In genomic region chr9:37029776-37030590, GRCh38 we compare ENCODE assay signal across 14 cellular contexts. TPM values are rescaled to one million over a fixed set of nuclear protein-coding genes. Genes with fewer than 3 reads are reported as not detected.
DNase-seq lines count a peak whose midpoint lies in the region; ATAC-seq and TF ChIP-seq lines count a peak whose summit lies in the region.
"Had no signal": no experiment of that assay in that cellular context is flagged by ENCODE, and none has a peak within 500 bp of the region (broad histone marks: within the 10 kb centered on the region; RNA-seq: fewer than 3 reads in every experiment).

No MANE protein-coding gene starts in this region.

- no peaks in the 10 kb centered on the region for H3K36me3 ChIP-seq in CD4-positive, alpha-beta memory T cell (ENCODE audit: insufficient read depth, low read length)

- intact Hi-C loops in CD4-positive, alpha-beta memory T cell (cut with micrococcal nuclease): loop anchor here (2.0 kb wide), 1 partner anchor 49 kb away; no protein-coding TSS in a partner anchor
- intact Hi-C loops in activated CD8-positive, alpha-beta T cell treated with anti-CD3 and anti-CD28 coated beads for 36 hours (cut with micrococcal nuclease): loop anchor here (10.0 kb wide), 1 partner anchor 285 kb away; no protein-coding TSS in a partner anchor
- intact Hi-C loops in activated CD4-positive, alpha-beta T cell treated with anti-CD3 and anti-CD28 coated beads, Interleukin-2, amount 10 ng/mL, durations not matched to agents 24 days and 14 days (cut with micrococcal nuclease): loop anchor here (10.0 kb wide), 1 partner anchor 275 kb away; no protein-coding TSS in a partner anchor

- H3K27me3 ChIP-seq in CD4-positive, alpha-beta memory T cell (ENCODE audit: insufficient read depth, low read length): peaks cover 87% of the 10 kb centered on the region

- ATAC-seq in GM19395 (IDR thresholded peaks at IDR 0.05; ENCODE audit: unreplicated experiment) (peak; percentile 4), memory B cell (ENCODE audit: low read depth) (no peak), HG02970 (IDR thresholded peaks at IDR 0.05; ENCODE audit: low FRiP score, unreplicated experiment) (no peak), HG03175 (IDR thresholded peaks at IDR 0.05; ENCODE audit: unreplicated experiment) (no peak)
- no peak for ATAC-seq in activated CD8-positive, alpha-beta T cell treated with anti-CD3 and anti-CD28 coated beads for 36 hours

- peaks cover 70% of the 10 kb centered on the region for H3K4me1 ChIP-seq in CD4-positive, alpha-beta memory T cell (ENCODE audit: insufficient read depth, low read length)

- peaks cover 58 to 69% of the 10 kb centered on the region in 2 donors for H3K27me3 Mint-ChIP-seq in CD4-positive, alpha-beta memory T cell
- peaks cover 84% of the 10 kb centered on the region for H3K27me3 Mint-ChIP-seq in activated CD8-positive, alpha-beta T cell treated with anti-CD3 and anti-CD28 coated beads for 36 hours
- H3K27me3 Mint-ChIP-seq in memory B cell: no peaks in the 10 kb centered on the region
- H3K27me3 Mint-ChIP-seq in activated CD4-positive, alpha-beta T cell treated with anti-CD3 and anti-CD28 coated beads, Interleukin-2, amount 10 ng/mL, durations not matched to agents 24 days and 14 days: peaks cover 84% of the 10 kb centered on the region

- peak overlapping the region in 7 of 8 donors; percentile 38 to 74 (median 61) for H3K4me3 Mint-ChIP-seq in CD4-positive, alpha-beta memory T cell
- peak overlapping the region; percentile 24 for H3K4me3 Mint-ChIP-seq in activated CD8-positive, alpha-beta T cell treated with anti-CD3 and anti-CD28 coated beads for 36 hours
- H3K4me3 Mint-ChIP-seq in memory B cell: peak overlapping the region; percentile 97
- H3K4me3 Mint-ChIP-seq in activated CD4-positive, alpha-beta T cell treated with anti-CD3 and anti-CD28 coated beads, Interleukin-2, amount 10 ng/mL, durations not matched to agents 24 days and 14 days: no peak overlapping the region

- H3K27ac Mint-ChIP-seq in CD4-positive, alpha-beta memory T cell: peak overlapping the region in 1 of 7 donors; percentile 66
- no peak overlapping the region for H3K27ac Mint-ChIP-seq in activated CD8-positive, alpha-beta T cell treated with anti-CD3 and anti-CD28 coated beads for 36 hours
- H3K27ac Mint-ChIP-seq in memory B cell: peak overlapping the region; percentile 85
- no peak overlapping the region for H3K27ac Mint-ChIP-seq in activated CD4-positive, alpha-beta T cell treated with anti-CD3 and anti-CD28 coated beads, Interleukin-2, amount 10 ng/mL, durations not matched to agents 24 days and 14 days

- TF ChIP-seq CTCF in activated CD8-positive, alpha-beta T cell treated with anti-CD3 and anti-CD28 coated beads for 36 hours (IDR thresholded peaks at IDR 0.05): no peak

- peak overlapping the region in 1 of 2 donors; percentile 14 for H3K4me3 ChIP-seq in CD4-positive, alpha-beta memory T cell (ENCODE audit: low read length in 2 of 2)

- peaks cover 23 to 66% (median 38%) of the 10 kb centered on the region in 4 donors for H3K4me1 Mint-ChIP-seq in CD4-positive, alpha-beta memory T cell
- peaks cover 42% of the 10 kb centered on the region for H3K4me1 Mint-ChIP-seq in activated CD8-positive, alpha-beta T cell treated with anti-CD3 and anti-CD28 coated beads for 36 hours (ENCODE audit: low read depth)
- peaks cover 39% of the 10 kb centered on the region for H3K4me1 Mint-ChIP-seq in memory B cell
- peaks cover 17% of the 10 kb centered on the region for H3K4me1 Mint-ChIP-seq in activated CD4-positive, alpha-beta T cell treated with anti-CD3 and anti-CD28 coated beads, Interleukin-2, amount 10 ng/mL, durations not matched to agents 24 days and 14 days

- no peaks in the 10 kb centered on the region for H3K9me3 ChIP-seq in CD4-positive, alpha-beta memory T cell (ENCODE audit: control insufficient read depth in 1 of 2, low read length in 2 of 2)

- H3K27ac ChIP-seq in CD4-positive, alpha-beta memory T cell (ENCODE audit: low read depth, low read length): no peak overlapping the region
- H3K27ac ChIP-seq: KMS-11 had no signal

- POLR2A ChIA-PET in CD4-positive, alpha-beta memory T cell (lab: Charles Lee; ENCODE audit: partially characterized antibody): no interaction called here
- POLR2A ChIA-PET in activated CD8-positive, alpha-beta T cell treated with anti-CD3 and anti-CD28 coated beads for 36 hours (lab: Charles Lee): interaction anchor here (0.7 kb wide), 1 partner anchor 154 kb away, joined by 4 read pairs; no protein-coding TSS in a partner anchor

- H3K36me3 Mint-ChIP-seq in CD4-positive, alpha-beta memory T cell: no peaks in the 10 kb centered on the region
- peaks cover 2% of the 10 kb centered on the region for H3K36me3 Mint-ChIP-seq in activated CD8-positive, alpha-beta T cell treated with anti-CD3 and anti-CD28 coated beads for 36 hours (ENCODE audit: low read depth)
- peaks cover 6% of the 10 kb centered on the region for H3K36me3 Mint-ChIP-seq in memory B cell
- H3K36me3 Mint-ChIP-seq in activated CD4-positive, alpha-beta T cell treated with anti-CD3 and anti-CD28 coated beads, Interleukin-2, amount 10 ng/mL, durations not matched to agents 24 days and 14 days (ENCODE audit: low read depth): peaks cover 1% of the 10 kb centered on the region

- CTCF ChIA-PET in CD4-positive, alpha-beta memory T cell (lab: Charles Lee; ENCODE audit: partially characterized antibody): no interaction called here
- CTCF ChIA-PET in activated CD8-positive, alpha-beta T cell treated with anti-CD3 and anti-CD28 coated beads for 36 hours (lab: Charles Lee): no interaction called here

- peak in 1 of 5 donors; percentile 10 for DNase-seq in CD4-positive, alpha-beta memory T cell
- DNase-seq in activated CD8-positive, alpha-beta T cell treated with anti-CD3 and anti-CD28 coated beads for 36 hours: peak; percentile 41
- no peak for DNase-seq in memory B cell (ENCODE audit: low spot score in 2 of 2)
- no peak for DNase-seq in SW480 (ENCODE audit: low spot score)
- DNase-seq in activated CD4-positive, alpha-beta T cell treated with anti-CD3 and anti-CD28 coated beads, Interleukin-2, amount 10 ng/mL, durations not matched to agents 24 days and 14 days: no peak
- DNase-seq: Calu3; NCI-H2227 treated with DMSO at 0.1 percent for 48 hours; stimulated activated CD4-positive, alpha-beta T cell treated with anti-CD3 and anti-CD28 coated beads, Interleukin-4, amount 100 ng/mL, for 4 hours had no signal

- no peaks in the 10 kb centered on the region for H3K9me3 Mint-ChIP-seq in CD4-positive, alpha-beta memory T cell
- H3K9me3 Mint-ChIP-seq in activated CD8-positive, alpha-beta T cell treated with anti-CD3 and anti-CD28 coated beads for 36 hours: no peaks in the 10 kb centered on the region
- no peaks in the 10 kb centered on the region for H3K9me3 Mint-ChIP-seq in memory B cell
- peaks cover 5% of the 10 kb centered on the region for H3K9me3 Mint-ChIP-seq in activated CD4-positive, alpha-beta T cell treated with anti-CD3 and anti-CD28 coated beads, Interleukin-2, amount 10 ng/mL, durations not matched to agents 24 days and 14 days

RNA-seq across cellular contexts. Expression of gene PAX5, which starts 4.1 kb away (rescaled TPM):
- total RNA-seq in CD4-positive, alpha-beta memory T cell: not detected
- polyA plus RNA-seq in CD4-positive, alpha-beta memory T cell: under 1 TPM in 1 of 2 donors, not detected in 1; 0.32 TPM
- 1 to 10 TPM in 1 of 2 experiments, under 1 TPM in 1; 0.95 to 1.1 TPM for total RNA-seq in activated CD8-positive, alpha-beta T cell treated with anti-CD3 and anti-CD28 coated beads for 36 hours
- 0.16 and 0.33 TPM in 2 replicates for total RNA-seq in activated CD4-positive, alpha-beta T cell treated with anti-CD3 and anti-CD28 coated beads, Interleukin-2, amount 10 ng/mL, durations not matched to agents 24 days and 14 days
- total RNA-seq: Calu3, myocyte, ureter had no signal
